ENCODE assay signal across 11 cellular contexts in the genomic region with DNA sequence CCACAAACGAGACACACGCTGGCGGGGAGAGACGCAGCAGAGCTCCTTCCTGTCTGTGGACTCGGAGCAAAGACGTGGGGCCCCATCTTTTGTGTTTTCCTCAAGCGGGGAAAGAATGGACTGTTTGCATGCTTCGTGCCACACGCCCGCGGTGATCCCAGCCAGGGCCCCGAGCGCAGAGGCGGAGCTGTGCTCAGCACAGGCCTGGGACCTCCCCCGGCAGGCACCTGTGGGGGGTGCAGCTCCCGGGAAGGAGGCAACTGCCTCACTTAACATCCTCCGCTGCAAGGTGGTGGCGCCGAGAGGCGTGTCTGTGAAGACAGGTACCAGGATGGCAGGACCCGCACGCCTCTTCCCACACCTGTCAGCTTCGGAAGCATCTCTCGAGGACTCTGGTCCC. TPM values are rescaled to one million over a fixed set of nuclear protein-coding genes. Genes with fewer than 3 reads are reported as not detected.
DNase-seq lines count a peak whose midpoint lies in the region; ATAC-seq and TF ChIP-seq lines count a peak whose summit lies in the region.
"Had no signal": no experiment of that assay in that cellular context is flagged by ENCODE, and none has a peak within 500 bp of the region (broad histone marks: within the 10 kb centered on the region; RNA-seq: fewer than 3 reads in every experiment).

No MANE protein-coding gene starts in this region.

- DNase-seq in AG04449 (ENCODE audit: low read depth, low spot score) (no peak), T-helper 17 cell (peak in 2 of 3 donors; percentile 16 to 23), natural killer cell (no peak), SKM-1 treated with dmso at 0.1 percent for 144 hours (lab: John Stamatoyannopoulos, UW; ENCODE audit: unreplicated experiment) (no peak)
- peak; percentile 48 for DNase-seq in activated naive CD8-positive, alpha-beta T cell treated with anti-CD3 and anti-CD28 coated beads for 36 hours

- H3K27ac Mint-ChIP-seq in T-helper 17 cell (no peak overlapping the region), natural killer cell (no peak overlapping the region)
- no peak overlapping the region for H3K27ac Mint-ChIP-seq in activated naive CD8-positive, alpha-beta T cell treated with anti-CD3 and anti-CD28 coated beads for 36 hours
- H3K27ac Mint-ChIP-seq: CD14-positive monocyte had no signal

- H3K9me2 ChIP-seq in neural cell (ENCODE audit: insufficient read depth, low read length), result no peaks in the 10 kb centered on the region

- H3K36me3 ChIP-seq in neural cell (ENCODE audit: insufficient read depth, low read length), result no peaks in the 10 kb centered on the region

- H3K27ac ChIP-seq in neural cell (ENCODE audit: low read length), result no peak overlapping the region

- TF ChIP-seq RAD21 in neural cell (conservative IDR thresholded peaks at IDR 0.05), result no peak

- H2AFZ ChIP-seq in neural cell (ENCODE audit: low read depth, low read length), result peak overlapping the region; percentile 19

- intact Hi-C loops in natural killer cell (cut with micrococcal nuclease), result loop anchor here (5.0 kb wide), 1 partner anchor 96 kb away; no protein-coding TSS in a partner anchor

- H3K9me3 ChIP-seq in T-helper 17 cell (ENCODE audit: control insufficient read depth, low read length, poor library complexity, severe bottlenecking) (no peaks in the 10 kb centered on the region), neural cell (ENCODE audit: low read length) (no peaks in the 10 kb centered on the region)

- ATAC-seq in T-helper 17 cell, result peak; percentile 36
- no peak for ATAC-seq in natural killer cell
- ATAC-seq in HG03135 (IDR thresholded peaks at IDR 0.05; ENCODE audit: unreplicated experiment), result no peak
- no peak for ATAC-seq in HG03469 (IDR thresholded peaks at IDR 0.05; ENCODE audit: unreplicated experiment)

- no peaks in the 10 kb centered on the region for H3K79me2 ChIP-seq in neural cell (replicated peaks; ENCODE audit: insufficient read depth, low read length)

- POLR2A ChIA-PET in AG04449 (lab: Yijun Ruan, JAX), result interaction anchor here (0.7 kb wide), 1 partner anchor 22 kb away, joined by 3 read pairs; no protein-coding TSS in a partner anchor

- TF ChIP-seq CTCF in AG04449 (IDR thresholded peaks at IDR 0.05; ENCODE audit: insufficient read depth, low read length, missing control alignments), result no peak
- no peak for TF ChIP-seq CTCF in neural cell (IDR thresholded peaks at IDR 0.05; ENCODE audit: poor library complexity, severe bottlenecking)
- no peak for TF ChIP-seq CTCF in natural killer cell (IDR thresholded peaks at IDR 0.05)

- H3K9me3 Mint-ChIP-seq in activated naive CD8-positive, alpha-beta T cell treated with anti-CD3 and anti-CD28 coated beads for 36 hours, result peaks cover under 1% of the 10 kb centered on the region
- H3K9me3 Mint-ChIP-seq in natural killer cell, result no peaks in the 10 kb centered on the region

- no peak overlapping the region for H3K4me2 ChIP-seq in neural cell (ENCODE audit: low read length)

- no peaks in the 10 kb centered on the region for H4K20me1 ChIP-seq in neural cell (ENCODE audit: insufficient read depth)

- H3K4me1 Mint-ChIP-seq in T-helper 17 cell (peaks cover 25% of the 10 kb centered on the region), natural killer cell (peaks cover 23 to 59% of the 10 kb centered on the region in 2 donors)
- H3K4me1 Mint-ChIP-seq in activated naive CD8-positive, alpha-beta T cell treated with anti-CD3 and anti-CD28 coated beads for 36 hours, result peaks cover 27% of the 10 kb centered on the region

- no peaks in the 10 kb centered on the region for H3F3A ChIP-seq in neural cell (ENCODE audit: insufficient read depth, low read length, poor library complexity, severe bottlenecking)

- H3K36me3 Mint-ChIP-seq in T-helper 17 cell (ENCODE audit: low read depth), result no peaks in the 10 kb centered on the region
- H3K36me3 Mint-ChIP-seq in activated naive CD8-positive, alpha-beta T cell treated with anti-CD3 and anti-CD28 coated beads for 36 hours, result peaks cover under 1% of the 10 kb centered on the region
- no peaks in the 10 kb centered on the region for H3K36me3 Mint-ChIP-seq in natural killer cell
- H3K36me3 Mint-ChIP-seq: CD14-positive monocyte had no signal

- H3K27me3 ChIP-seq in neural cell (ENCODE audit: insufficient read depth, low read depth, low read length), result no peaks in the 10 kb centered on the region

- peak overlapping the region; percentile 15; the same call in 1 of the 2 replicates for H3K4me3 ChIP-seq in AG04449 (ENCODE audit: low read depth, low read length)
- H3K4me3 ChIP-seq in neural cell (ENCODE audit: low read length), result no peak overlapping the region

- TF ChIP-seq EP300 in neural cell (conservative IDR thresholded peaks at IDR 0.05; ENCODE audit: poor library complexity, severe bottlenecking), result no peak

- CTCF ChIA-PET in AG04449 (lab: Yijun Ruan, JAX), result interaction anchor here (1.1 to 1.5 kb wide), 3 partner anchors 17 to 217 kb away, joined by 3 to 7 read pairs (median 4); no protein-coding TSS in a partner anchor

- no peak overlapping the region for H3K9ac ChIP-seq in neural cell (ENCODE audit: low read length)

- H3K4me3 Mint-ChIP-seq in T-helper 17 cell, result peak overlapping the region; percentile 75
- no peak overlapping the region for H3K4me3 Mint-ChIP-seq in activated naive CD8-positive, alpha-beta T cell treated with anti-CD3 and anti-CD28 coated beads for 36 hours
- no peak overlapping the region for H3K4me3 Mint-ChIP-seq in natural killer cell

- H3K27me3 Mint-ChIP-seq in T-helper 17 cell (peaks cover 5% of the 10 kb centered on the region), natural killer cell (ENCODE audit: low read depth in 2 of 2) (peaks cover 0 to 9% of the 10 kb centered on the region in 2 donors)
- peaks cover 47% of the 10 kb centered on the region for H3K27me3 Mint-ChIP-seq in activated naive CD8-positive, alpha-beta T cell treated with anti-CD3 and anti-CD28 coated beads for 36 hours

TF ChIP-seq in neural cell, 6 proteins besides CTCF, POLR2A, EP300 and RAD21:
- TF ChIP-seq MXI1 (conservative IDR thresholded peaks at IDR 0.05; ENCODE audit: poor library complexity, severe bottlenecking), result no peak
- TF ChIP-seq POLR2AphosphoS5 (IDR thresholded peaks at IDR 0.05), result no peak
- TF ChIP-seq, protein P1, sequence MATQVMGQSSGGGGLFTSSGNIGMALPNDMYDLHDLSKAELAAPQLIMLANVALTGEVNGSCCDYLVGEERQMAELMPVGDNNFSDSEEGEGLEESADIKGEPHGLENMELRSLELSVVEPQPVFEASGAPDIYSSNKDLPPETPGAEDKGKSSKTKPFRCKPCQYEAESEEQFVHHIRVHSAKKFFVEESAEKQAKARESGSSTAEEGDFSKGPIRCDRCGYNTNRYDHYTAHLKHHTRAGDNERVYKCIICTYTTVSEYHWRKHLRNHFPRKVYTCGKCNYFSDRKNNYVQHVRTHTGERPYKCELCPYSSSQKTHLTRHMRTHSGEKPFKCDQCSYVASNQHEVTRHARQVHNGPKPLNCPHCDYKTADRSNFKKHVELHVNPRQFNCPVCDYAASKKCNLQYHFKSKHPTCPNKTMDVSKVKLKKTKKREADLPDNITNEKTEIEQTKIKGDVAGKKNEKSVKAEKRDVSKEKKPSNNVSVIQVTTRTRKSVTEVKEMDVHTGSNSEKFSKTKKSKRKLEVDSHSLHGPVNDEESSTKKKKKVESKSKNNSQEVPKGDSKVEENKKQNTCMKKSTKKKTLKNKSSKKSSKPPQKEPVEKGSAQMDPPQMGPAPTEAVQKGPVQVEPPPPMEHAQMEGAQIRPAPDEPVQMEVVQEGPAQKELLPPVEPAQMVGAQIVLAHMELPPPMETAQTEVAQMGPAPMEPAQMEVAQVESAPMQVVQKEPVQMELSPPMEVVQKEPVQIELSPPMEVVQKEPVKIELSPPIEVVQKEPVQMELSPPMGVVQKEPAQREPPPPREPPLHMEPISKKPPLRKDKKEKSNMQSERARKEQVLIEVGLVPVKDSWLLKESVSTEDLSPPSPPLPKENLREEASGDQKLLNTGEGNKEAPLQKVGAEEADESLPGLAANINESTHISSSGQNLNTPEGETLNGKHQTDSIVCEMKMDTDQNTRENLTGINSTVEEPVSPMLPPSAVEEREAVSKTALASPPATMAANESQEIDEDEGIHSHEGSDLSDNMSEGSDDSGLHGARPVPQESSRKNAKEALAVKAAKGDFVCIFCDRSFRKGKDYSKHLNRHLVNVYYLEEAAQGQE (IDR thresholded peaks at IDR 0.05; ENCODE audit: borderline replicate concordance), result no peak
- TF ChIP-seq SMC3 (conservative IDR thresholded peaks at IDR 0.05; ENCODE audit: poor library complexity), result no peak
- no peak for TF ChIP-seq TAF1 (IDR thresholded peaks at IDR 0.05; ENCODE audit: low read depth)
- no peak for TF ChIP-seq EZH2 (IDR thresholded peaks at IDR 0.05; ENCODE audit: borderline replicate concordance, insufficient read depth, low read length, poor library complexity, severe bottlenecking)
TF ChIP-seq in neural cell: peak in this region for 0.

RNA-seq across cellular contexts. Expression of a gene that starts 19.2 kb away (rescaled TPM):
- total RNA-seq in T-helper 17 cell (not detected), natural killer cell (under 1 TPM; 0.07 to 0.45 (median 0.43) TPM)
- total RNA-seq in activated naive CD8-positive, alpha-beta T cell treated with anti-CD3 and anti-CD28 coated beads for 36 hours, result not detected
- not detected in 2 replicates for polyA plus RNA-seq in neural cell
- polyA minus RNA-seq in neural cell, result not detected in 2 replicates
- total RNA-seq: fibroblast of villous mesenchyme, pulmonary artery endothelial cell had no signal
- polyA plus RNA-seq: CD14-positive monocyte had no signal

RNA-seq across cellular contexts. Expression of a gene that starts 28.4 kb away (rescaled TPM):
- total RNA-seq in T-helper 17 cell (not detected), natural killer cell (not detected)
- not detected for total RNA-seq in activated naive CD8-positive, alpha-beta T cell treated with anti-CD3 and anti-CD28 coated beads for 36 hours
- polyA plus RNA-seq in neural cell, result not detected in 2 replicates
- polyA minus RNA-seq in neural cell, result not detected in 2 replicates
- total RNA-seq: fibroblast of villous mesenchyme, pulmonary artery endothelial cell had no signal
- polyA plus RNA-seq: CD14-positive monocyte had no signal

Comparison
In these comparisons a context has a peak if more than half of its experiments do, and no peak if none do; other contexts are left out.
1. DNase-seq: peak in T-helper 17 cell (2 of 3) and activated naive CD8-positive, alpha-beta T cell treated with anti-CD3 and anti-CD28 coated beads for 36 hours (single experiment); none in AG04449 (single experiment), natural killer cell (single experiment) and SKM-1 treated with dmso at 0.1 percent for 144 hours (single experiment).